In the genomic region with DNA sequence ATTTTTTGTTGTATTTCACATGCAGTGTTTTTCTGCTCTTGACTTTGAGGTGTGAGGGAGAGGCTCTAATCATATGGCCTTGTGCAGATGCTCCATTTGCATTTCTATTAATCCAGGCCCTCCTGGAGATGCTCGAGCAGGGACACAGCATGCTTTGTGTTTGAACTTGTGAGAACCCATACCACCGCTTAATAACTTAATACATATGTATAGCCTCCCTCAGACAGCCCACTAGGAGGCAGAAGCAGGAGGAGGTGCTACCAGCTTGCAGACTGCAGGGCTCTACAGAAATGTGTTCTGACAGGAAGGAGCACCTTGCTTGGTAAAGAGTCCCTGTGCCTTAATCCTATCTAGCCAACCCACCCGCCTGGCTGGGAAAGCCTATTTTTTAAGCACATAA, we compare ENCODE assay signal across 21 cellular contexts.
A peak's percentile ranks its signal among the peaks of the same experiment; 100 is the strongest.
DNase-seq lines count a peak whose midpoint lies in the region; ATAC-seq and TF ChIP-seq lines count a peak whose summit lies in the region.
"Had no signal": no experiment of that assay in that cellular context is flagged by ENCODE, and none has a peak within 500 bp of the region (broad histone marks: within the 10 kb centered on the region; RNA-seq: fewer than 3 reads in every experiment).

No MANE protein-coding gene starts in this region.

- H3K36me3 Mint-ChIP-seq in activated CD8-positive, alpha-beta T cell treated with anti-CD3 and anti-CD28 coated beads for 36 hours (ENCODE audit: low read depth): no peaks in the 10 kb centered on the region
- H3K36me3 Mint-ChIP-seq: activated naive CD8-positive, alpha-beta T cell; CD4-positive, CD25-positive, alpha-beta regulatory T cell; T-cell had no signal

- H3K9me3 Mint-ChIP-seq in activated CD8-positive, alpha-beta T cell treated with anti-CD3 and anti-CD28 coated beads for 36 hours: no peaks in the 10 kb centered on the region
- H3K9me3 Mint-ChIP-seq: CD4-positive, CD25-positive, alpha-beta regulatory T cell; T-cell had no signal

- POLR2A ChIA-PET in activated CD8-positive, alpha-beta T cell treated with anti-CD3 and anti-CD28 coated beads for 36 hours (lab: Charles Lee): no interaction called here

- no peak overlapping the region for H2AFZ ChIP-seq in DND-41 (ENCODE audit: low read depth, low read length)

- peak overlapping the region; percentile 41; the same call in 1 of the 2 replicates for H3K4me2 ChIP-seq in DND-41 (ENCODE audit: insufficient read depth, low read length)

- H3K9me3 ChIP-seq in DND-41 (ENCODE audit: insufficient read depth, low read length, severe bottlenecking): no peaks in the 10 kb centered on the region
- no peaks in the 10 kb centered on the region for H3K9me3 ChIP-seq in effector memory CD4-positive, alpha-beta T cell (ENCODE audit: control insufficient read depth, low read length)
- H3K9me3 ChIP-seq: Peyer's patch had no signal

- H3K27ac ChIP-seq in DND-41 (ENCODE audit: low read length): peak overlapping the region; percentile 88
- no peak overlapping the region for H3K27ac ChIP-seq in effector memory CD4-positive, alpha-beta T cell (ENCODE audit: insufficient read depth, low read length, poor library complexity, severe bottlenecking)
- H3K27ac ChIP-seq: Peyer's patch had no signal

- no peak overlapping the region for H3K4me3 Mint-ChIP-seq in activated CD8-positive, alpha-beta T cell treated with anti-CD3 and anti-CD28 coated beads for 36 hours
- H3K4me3 Mint-ChIP-seq: activated naive CD8-positive, alpha-beta T cell; CD4-positive, CD25-positive, alpha-beta regulatory T cell; T-cell had no signal

- ATAC-seq in DND-41 (ENCODE audit: insufficient read depth, low read depth) (peak; percentile 74), GM21367 (IDR thresholded peaks at IDR 0.05; ENCODE audit: unreplicated experiment) (peak; percentile 49)
- no peak for ATAC-seq in activated CD8-positive, alpha-beta T cell treated with anti-CD3 and anti-CD28 coated beads for 36 hours
- ATAC-seq: stimulated activated naive CD8-positive, alpha-beta T cell treated with anti-CD3 and anti-CD28 coated beads, Interleukin-15, Interleukin-2, amounts not matched to agents 100 U/mL and 50 U/mL, for 24 hours; T-cell had no signal

- peaks cover 100% of the 10 kb centered on the region for H3K4me1 ChIP-seq in DND-41 (ENCODE audit: insufficient read depth, low read length)
- no peaks in the 10 kb centered on the region for H3K4me1 ChIP-seq in effector memory CD4-positive, alpha-beta T cell (ENCODE audit: control insufficient read depth, insufficient read depth, low read length, poor library complexity, severe bottlenecking)
- H3K4me1 ChIP-seq: Peyer's patch had no signal

- no peaks in the 10 kb centered on the region for H4K20me1 ChIP-seq in DND-41 (ENCODE audit: insufficient read depth, low read length)

- no peak overlapping the region for H3K4me3 ChIP-seq in DND-41 (ENCODE audit: low read depth in 1 of 2, low read length in 2 of 2)
- no peak overlapping the region for H3K4me3 ChIP-seq in effector memory CD4-positive, alpha-beta T cell (ENCODE audit: insufficient read depth, low read depth, low read length, poor library complexity, severe bottlenecking)
- H3K4me3 ChIP-seq: Peyer's patch had no signal

- TF ChIP-seq CTCF in DND-41 (IDR thresholded peaks at IDR 0.05; ENCODE audit: borderline replicate concordance, extremely low read depth, low read length, poor library complexity, severe bottlenecking): peak; percentile 79
- no peak for TF ChIP-seq CTCF in activated CD8-positive, alpha-beta T cell treated with anti-CD3 and anti-CD28 coated beads for 36 hours (IDR thresholded peaks at IDR 0.05)

- H3K36me3 ChIP-seq in DND-41 (ENCODE audit: insufficient read depth, low read length): no peaks in the 10 kb centered on the region
- no peaks in the 10 kb centered on the region for H3K36me3 ChIP-seq in effector memory CD4-positive, alpha-beta T cell (ENCODE audit: control insufficient read depth, insufficient read depth, low read length)
- H3K36me3 ChIP-seq: Peyer's patch had no signal

- CTCF ChIA-PET in activated CD8-positive, alpha-beta T cell treated with anti-CD3 and anti-CD28 coated beads for 36 hours (lab: Charles Lee): interaction anchor here (1.6 kb wide), 1 partner anchor 13 kb away, joined by 4 read pairs; no protein-coding TSS in a partner anchor

- intact Hi-C loops in activated CD8-positive, alpha-beta T cell treated with anti-CD3 and anti-CD28 coated beads for 36 hours (cut with micrococcal nuclease): no loop called here

- H3K27me3 ChIP-seq in DND-41 (ENCODE audit: insufficient read depth, low read length, poor library complexity): no peaks in the 10 kb centered on the region
- H3K27me3 ChIP-seq in effector memory CD4-positive, alpha-beta T cell (replicated peaks; ENCODE audit: control insufficient read depth, insufficient read depth, low read length, poor library complexity, severe bottlenecking): no peaks in the 10 kb centered on the region
- H3K27me3 ChIP-seq: Peyer's patch had no signal

- H3K27ac Mint-ChIP-seq in activated CD8-positive, alpha-beta T cell treated with anti-CD3 and anti-CD28 coated beads for 36 hours: no peak overlapping the region
- H3K27ac Mint-ChIP-seq: activated naive CD8-positive, alpha-beta T cell; CD4-positive, CD25-positive, alpha-beta regulatory T cell; T-cell had no signal

- H3K4me1 Mint-ChIP-seq in activated CD8-positive, alpha-beta T cell treated with anti-CD3 and anti-CD28 coated beads for 36 hours (ENCODE audit: low read depth): no peaks in the 10 kb centered on the region
- H3K4me1 Mint-ChIP-seq: CD4-positive, CD25-positive, alpha-beta regulatory T cell; T-cell had no signal

- H3K79me2 ChIP-seq in DND-41 (ENCODE audit: insufficient read depth, low read length): no peaks in the 10 kb centered on the region

- peak overlapping the region; percentile 49 for H3K9ac ChIP-seq in DND-41 (ENCODE audit: low read depth, low read length)

- H3K27me3 Mint-ChIP-seq in activated CD8-positive, alpha-beta T cell treated with anti-CD3 and anti-CD28 coated beads for 36 hours: peaks cover 8% of the 10 kb centered on the region

- DNase-seq in DND-41: peak; percentile 86
- DNase-seq in NCI-H82 (lab: John Stamatoyannopoulos, UW): peak; percentile 76
- DNase-seq in iPS DF 4.7 (ENCODE audit: extremely low read depth, low spot score): peak; percentile 56
- DNase-seq in activated CD8-positive, alpha-beta T cell treated with anti-CD3 and anti-CD28 coated beads for 36 hours: no peak
- DNase-seq in amygdala (lab: John Stamatoyannopoulos, UW): no peak
- DNase-seq in NCI-H187 treated with DMSO at 0.1 percent for 48 hours (lab: John Stamatoyannopoulos, UW): no peak
- no peak for DNase-seq in effector memory CD4-positive, alpha-beta T cell
- DNase-seq: activated CD4-positive, alpha-beta T cell treated with anti-CD3 and anti-CD28 coated beads for 48 hours; CD4-positive, CD25-positive, alpha-beta regulatory T cell; cerebellar nuclear complex; erythroblast; foreskin fibroblast; KG1; kidney; NCI-H2029; Peyer's patch; stimulated activated CD4-positive, alpha-beta T cell treated with anti-CD3 and anti-CD28 coated beads, Interleukin-4, amount 100 ng/mL, for 24 hours; stimulated activated naive CD8-positive, alpha-beta T cell treated with anti-CD3 and anti-CD28 coated beads, Interleukin-15, Interleukin-2, amounts not matched to agents 100 U/mL and 50 U/mL, for 24 hours; T-cell had no signal

Comparison
In these comparisons a context has a peak if more than half of its experiments do, and no peak if none do; other contexts are left out.
1. DNase-seq: peak in DND-41 (single experiment), NCI-H82 (single experiment) and iPS DF 4.7 (single experiment); none in activated CD8-positive, alpha-beta T cell treated with anti-CD3 and anti-CD28 coated beads for 36 hours (single experiment), amygdala (0 of 56), NCI-H187 treated with DMSO at 0.1 percent for 48 hours (single experiment) and effector memory CD4-positive, alpha-beta T cell (0 of 3).